8 cellular contexts compared by ENCODE assay signal in the genomic region with DNA sequence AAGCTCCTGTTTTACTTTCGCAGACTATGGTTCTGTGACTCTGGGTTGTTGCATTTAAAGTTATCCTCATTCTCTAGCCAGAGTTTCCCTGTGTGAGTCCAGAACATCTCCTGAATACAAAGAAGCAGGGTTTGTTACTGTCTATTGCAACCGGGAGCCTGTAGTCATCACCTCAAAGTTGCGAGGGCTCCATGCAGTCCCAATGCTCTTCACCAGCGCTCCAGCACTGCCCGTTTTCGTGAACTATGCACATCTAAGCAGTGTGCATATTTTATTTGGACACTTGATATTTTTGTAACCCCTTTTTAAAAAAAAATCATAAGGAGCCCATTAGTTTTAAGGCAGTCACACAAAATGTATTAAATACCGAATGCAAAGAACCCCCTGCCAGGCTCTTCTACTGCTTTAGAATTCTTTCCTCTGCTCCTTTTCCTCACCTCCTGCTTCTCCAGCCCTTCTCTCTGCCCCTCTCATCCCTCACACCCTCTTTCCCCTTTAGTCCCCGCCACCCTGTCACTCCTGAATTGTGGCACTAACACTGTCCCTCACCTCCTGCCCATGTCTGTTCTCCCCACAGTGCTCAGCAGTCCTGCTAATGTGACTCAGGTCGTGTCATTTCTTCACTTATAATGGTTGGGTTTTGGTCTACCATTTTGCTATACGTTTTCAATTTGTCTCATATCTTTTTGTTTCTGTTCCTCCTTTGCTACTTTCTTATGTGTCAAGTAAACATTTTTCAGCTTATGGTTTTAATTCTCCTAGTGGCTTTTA. TPM values are rescaled to one million over a fixed set of nuclear protein-coding genes. Genes with fewer than 3 reads are reported as not detected.
DNase-seq lines count a peak whose midpoint lies in the region; ATAC-seq and TF ChIP-seq lines count a peak whose summit lies in the region.

No MANE protein-coding gene starts in this region.

- H3K4me1 ChIP-seq in SK-N-SH (ENCODE audit: control insufficient read depth in 1 of 2, insufficient read depth in 2 of 2, low read depth in 1 of 2, low read length in 1 of 2) (peaks cover 0 to 10% of the 10 kb centered on the region in 2 experiments; a peak in 1 of 4 replicates), right lobe of liver (no peaks in the 10 kb centered on the region), testis (no peaks in the 10 kb centered on the region)

- H2AFZ ChIP-seq in SK-N-SH (ENCODE audit: low read depth) = peak overlapping the region; percentile 100

- H3K4me1 Mint-ChIP-seq in activated T-helper 17 cell treated with anti-CD3 and anti-CD28 coated beads, Interleukin-2, amount 50 U/mL, for 72 hours = peaks cover 27% of the 10 kb centered on the region

- H3K9me3 ChIP-seq in SK-N-SH = no peaks in the 10 kb centered on the region
- H3K9me3 ChIP-seq in right lobe of liver = no peaks in the 10 kb centered on the region
- no peaks in the 10 kb centered on the region for H3K9me3 ChIP-seq in testis

- TF ChIP-seq CTCF in SK-N-SH (IDR thresholded peaks at IDR 0.05) (no peak), right lobe of liver (IDR thresholded peaks at IDR 0.05) (no peak), testis (IDR thresholded peaks at IDR 0.05) (no peak)

- H3K27ac ChIP-seq in SK-N-SH (ENCODE audit: low read depth in 2 of 2, low read length in 1 of 2) (no peak overlapping the region), right lobe of liver (peak overlapping the region; percentile 68 to 98 (median 97)), testis (peak overlapping the region; percentile 81 to 95)

- H3K27me3 ChIP-seq in SK-N-SH (ENCODE audit: insufficient read depth) (peaks cover 7% of the 10 kb centered on the region; the same call in 1 of the 2 replicates), right lobe of liver (no peaks in the 10 kb centered on the region), testis (no peaks in the 10 kb centered on the region)

- no peaks in the 10 kb centered on the region for H3K9me3 Mint-ChIP-seq in activated T-helper 17 cell treated with anti-CD3 and anti-CD28 coated beads, Interleukin-2, amount 50 U/mL, for 72 hours

- peak overlapping the region; percentile 94 for H3K4me3 Mint-ChIP-seq in activated T-helper 17 cell treated with anti-CD3 and anti-CD28 coated beads, Interleukin-2, amount 50 U/mL, for 72 hours

- no peaks in the 10 kb centered on the region for H3K9me2 ChIP-seq in SK-N-SH

- no peak for TF ChIP-seq EP300 in SK-N-SH (IDR thresholded peaks at IDR 0.05; ENCODE audit: borderline replicate concordance in 1 of 2, low read depth in 1 of 2, low read length in 1 of 2)

- H4K20me1 ChIP-seq in SK-N-SH (ENCODE audit: insufficient read depth) = peaks cover 5% of the 10 kb centered on the region; the same call in 1 of the 2 replicates

- TF ChIP-seq POLR2A in right lobe of liver (IDR thresholded peaks at IDR 0.05) (no peak), testis (IDR thresholded peaks at IDR 0.05) (no peak)

- H3K27me3 Mint-ChIP-seq in activated T-helper 17 cell treated with anti-CD3 and anti-CD28 coated beads, Interleukin-2, amount 50 U/mL, for 72 hours = peaks cover 4% of the 10 kb centered on the region

- peaks cover 5% of the 10 kb centered on the region; the same call in 1 of the 2 replicates for H3K79me2 ChIP-seq in SK-N-SH (ENCODE audit: insufficient read depth)

- ATAC-seq in SK-N-SH treated with all-trans-retinoic acid at 6 μM for 48 hours (no peak), right lobe of liver (no peak), GM21367 (IDR thresholded peaks at IDR 0.05; ENCODE audit: unreplicated experiment) (no peak)
- peak; percentile 56 for ATAC-seq in activated T-helper 17 cell treated with anti-CD3 and anti-CD28 coated beads, Interleukin-2, amount 50 U/mL, for 72 hours (replicated peaks)

- H3K36me3 ChIP-seq in SK-N-SH (replicated peaks in 1 of 2; ENCODE audit: control insufficient read depth in 1 of 2, insufficient read depth in 2 of 2, low read length in 1 of 2) = peaks cover 12 to 15% of the 10 kb centered on the region in 2 experiments
- peaks cover 0 to 3% (median 0%) of the 10 kb centered on the region in 4 donors for H3K36me3 ChIP-seq in right lobe of liver
- no peaks in the 10 kb centered on the region for H3K36me3 ChIP-seq in testis (ENCODE audit: low read depth, missing control alignments)

- CTCF ChIA-PET in SK-N-SH (lab: Yijun Ruan, JAX) = interaction anchor here (1.1 to 1.6 kb wide), 2 partner anchors 12 to 94 kb away, joined by 3 read pairs; no protein-coding TSS in a partner anchor

- no peak overlapping the region for H3K9ac ChIP-seq in SK-N-SH

- no peak for DNase-seq in SK-N-SH
- DNase-seq in right lobe of liver = no peak
- peak; percentile 24 for DNase-seq in testis
- no peak for DNase-seq in activated effector memory CD4-positive, alpha-beta T cell treated with Interleukin-2 at 50 U/mL for 16 hours
- DNase-seq in NCI-H526 (lab: John Stamatoyannopoulos, UW) = no peak

- H3K4me2 ChIP-seq in SK-N-SH = peak overlapping the region; percentile 86; the same call in 1 of the 2 replicates

- no peak for TF ChIP-seq RAD21 in SK-N-SH (IDR thresholded peaks at IDR 0.05; ENCODE audit: low read length)

- peak overlapping the region; percentile 97 for H3K27ac Mint-ChIP-seq in activated T-helper 17 cell treated with anti-CD3 and anti-CD28 coated beads, Interleukin-2, amount 50 U/mL, for 72 hours

- H3K4me3 ChIP-seq in SK-N-SH (ENCODE audit: low read depth in 2 of 2, low read length in 1 of 2) = no peak overlapping the region
- H3K4me3 ChIP-seq in right lobe of liver = no peak overlapping the region
- H3K4me3 ChIP-seq in testis = peak overlapping the region in 1 of 2 donors; percentile 76

- H3F3A ChIP-seq in SK-N-SH (replicated peaks; ENCODE audit: insufficient read depth) = peaks cover 3% of the 10 kb centered on the region

- H3K36me3 Mint-ChIP-seq in activated T-helper 17 cell treated with anti-CD3 and anti-CD28 coated beads, Interleukin-2, amount 50 U/mL, for 72 hours (ENCODE audit: low read depth) = peaks cover 46% of the 10 kb centered on the region

- POLR2A ChIA-PET in SK-N-SH (lab: Yijun Ruan, JAX) = no interaction called here

- intact Hi-C loops in right lobe of liver (cut with DNase I) = no loop called here
- intact Hi-C loops in testis (cut with DNase I; ENCODE audit: low total_unique reads) = no loop called here

- 37% methylated on average over 10 of the region's 10 CpGs for WGBS in SK-N-SH (ENCODE audit: low lambda C conversion rate)
- WGBS in right lobe of liver (ENCODE audit: insufficient coverage, low coverage, low lambda C conversion rate, missing lambda C conversion rate) = 51% methylated on average over 10 of the region's 10 CpGs
- 25 to 48% methylated on average over 10 of the region's 10 CpGs for WGBS in testis, 2 donors

TF ChIP-seq in SK-N-SH, 30 proteins besides CTCF, POLR2A, EP300 and RAD21 (continues in another document):
- TF ChIP-seq TCF12 (IDR thresholded peaks at IDR 0.05) (no peak), CHD2 (IDR thresholded peaks at IDR 0.05; ENCODE audit: low read length, partially characterized antibody) (no peak)
- TF ChIP-seq, protein P1, sequence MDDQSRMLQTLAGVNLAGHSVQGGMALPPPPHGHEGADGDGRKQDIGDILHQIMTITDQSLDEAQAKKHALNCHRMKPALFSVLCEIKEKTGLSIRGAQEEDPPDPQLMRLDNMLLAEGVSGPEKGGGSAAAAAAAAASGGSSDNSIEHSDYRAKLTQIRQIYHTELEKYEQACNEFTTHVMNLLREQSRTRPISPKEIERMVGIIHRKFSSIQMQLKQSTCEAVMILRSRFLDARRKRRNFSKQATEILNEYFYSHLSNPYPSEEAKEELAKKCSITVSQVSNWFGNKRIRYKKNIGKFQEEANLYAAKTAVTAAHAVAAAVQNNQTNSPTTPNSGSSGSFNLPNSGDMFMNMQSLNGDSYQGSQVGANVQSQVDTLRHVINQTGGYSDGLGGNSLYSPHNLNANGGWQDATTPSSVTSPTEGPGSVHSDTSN (IDR thresholded peaks at IDR 0.05) = no peak
- TF ChIP-seq, protein P2, sequence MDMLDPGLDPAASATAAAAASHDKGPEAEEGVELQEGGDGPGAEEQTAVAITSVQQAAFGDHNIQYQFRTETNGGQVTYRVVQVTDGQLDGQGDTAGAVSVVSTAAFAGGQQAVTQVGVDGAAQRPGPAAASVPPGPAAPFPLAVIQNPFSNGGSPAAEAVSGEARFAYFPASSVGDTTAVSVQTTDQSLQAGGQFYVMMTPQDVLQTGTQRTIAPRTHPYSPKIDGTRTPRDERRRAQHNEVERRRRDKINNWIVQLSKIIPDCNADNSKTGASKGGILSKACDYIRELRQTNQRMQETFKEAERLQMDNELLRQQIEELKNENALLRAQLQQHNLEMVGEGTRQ (IDR thresholded peaks at IDR 0.05; ENCODE audit: borderline replicate concordance, low read depth, low read length) = no peak

TF ChIP-seq in SK-N-SH treated with all-trans-retinoic acid at 6 μM for 48 hours, 23 proteins besides CTCF, POLR2A, EP300 and RAD21 (continues in another document):
- no peak for TF ChIP-seq ZNF565 (CRISPR knock-in tag; conservative IDR thresholded peaks at IDR 0.05; ENCODE audit: low read depth)
- TF ChIP-seq, protein P3, sequence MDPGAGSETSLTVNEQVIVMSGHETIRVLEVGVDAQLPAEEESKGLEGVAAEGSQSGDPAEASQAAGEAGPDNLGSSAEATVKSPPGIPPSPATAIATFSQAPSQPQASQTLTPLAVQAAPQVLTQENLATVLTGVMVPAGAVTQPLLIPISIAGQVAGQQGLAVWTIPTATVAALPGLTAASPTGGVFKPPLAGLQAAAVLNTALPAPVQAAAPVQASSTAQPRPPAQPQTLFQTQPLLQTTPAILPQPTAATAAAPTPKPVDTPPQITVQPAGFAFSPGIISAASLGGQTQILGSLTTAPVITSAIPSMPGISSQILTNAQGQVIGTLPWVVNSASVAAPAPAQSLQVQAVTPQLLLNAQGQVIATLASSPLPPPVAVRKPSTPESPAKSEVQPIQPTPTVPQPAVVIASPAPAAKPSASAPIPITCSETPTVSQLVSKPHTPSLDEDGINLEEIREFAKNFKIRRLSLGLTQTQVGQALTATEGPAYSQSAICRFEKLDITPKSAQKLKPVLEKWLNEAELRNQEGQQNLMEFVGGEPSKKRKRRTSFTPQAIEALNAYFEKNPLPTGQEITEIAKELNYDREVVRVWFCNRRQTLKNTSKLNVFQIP (CRISPR knock-in tag; IDR thresholded peaks at IDR 0.05; ENCODE audit: borderline replicate concordance, low read depth) = no peak
- no peak for TF ChIP-seq TOX (CRISPR knock-in tag; IDR thresholded peaks at IDR 0.05; ENCODE audit: borderline replicate concordance)
- no peak for TF ChIP-seq PPARA (CRISPR knock-in tag; IDR thresholded peaks at IDR 0.05; ENCODE audit: borderline replicate concordance)
- TF ChIP-seq CSDC2 (CRISPR knock-in tag; IDR thresholded peaks at IDR 0.05) = no peak
- no peak for TF ChIP-seq ZFP30 (CRISPR knock-in tag; IDR thresholded peaks at IDR 0.05)
- TF ChIP-seq RARB (CRISPR knock-in tag; IDR thresholded peaks at IDR 0.05) = no peak
- TF ChIP-seq ESRRG (CRISPR knock-in tag; IDR thresholded peaks at IDR 0.05) = no peak

RNA-seq across cellular contexts. Expression of a gene that starts 1.1 kb away (rescaled TPM):
- polyA plus RNA-seq in SK-N-SH (2012; rRNA removed) (390 and 434 TPM in 2 replicates), testis (ENCODE audit: insufficient read depth, low read depth, low replicate concordance) (213 TPM)
- 193 and 287 TPM in 2 replicates for polyA plus RNA-seq in SK-N-SH (2012; cell fraction: cytosol; rRNA removed)
- polyA plus RNA-seq in SK-N-SH (2012; cell fraction: nucleus; rRNA removed) = 466 and 650 TPM in 2 replicates
- total RNA-seq in activated T-helper 17 cell treated with anti-CD3 and anti-CD28 coated beads, Interleukin-2, amount 50 U/mL, for 72 hours = 1,000 to 10,000 TPM in 1 of 2 donors, 100 to 1,000 TPM in 1; 620 to 1,648 TPM
- total RNA-seq in right lobe of liver (100 to 1,000 TPM; 245 to 565 (median 439) TPM), testis (100 to 1,000 TPM; 104 to 135 TPM)

Comparison
In these comparisons a context has a peak if more than half of its experiments do, and no peak if none do; other contexts are left out.
1. H3K27ac ChIP-seq: peak in right lobe of liver (3 of 3) and testis (2 of 2); none in SK-N-SH (0 of 2).